In the genomic region with DNA sequence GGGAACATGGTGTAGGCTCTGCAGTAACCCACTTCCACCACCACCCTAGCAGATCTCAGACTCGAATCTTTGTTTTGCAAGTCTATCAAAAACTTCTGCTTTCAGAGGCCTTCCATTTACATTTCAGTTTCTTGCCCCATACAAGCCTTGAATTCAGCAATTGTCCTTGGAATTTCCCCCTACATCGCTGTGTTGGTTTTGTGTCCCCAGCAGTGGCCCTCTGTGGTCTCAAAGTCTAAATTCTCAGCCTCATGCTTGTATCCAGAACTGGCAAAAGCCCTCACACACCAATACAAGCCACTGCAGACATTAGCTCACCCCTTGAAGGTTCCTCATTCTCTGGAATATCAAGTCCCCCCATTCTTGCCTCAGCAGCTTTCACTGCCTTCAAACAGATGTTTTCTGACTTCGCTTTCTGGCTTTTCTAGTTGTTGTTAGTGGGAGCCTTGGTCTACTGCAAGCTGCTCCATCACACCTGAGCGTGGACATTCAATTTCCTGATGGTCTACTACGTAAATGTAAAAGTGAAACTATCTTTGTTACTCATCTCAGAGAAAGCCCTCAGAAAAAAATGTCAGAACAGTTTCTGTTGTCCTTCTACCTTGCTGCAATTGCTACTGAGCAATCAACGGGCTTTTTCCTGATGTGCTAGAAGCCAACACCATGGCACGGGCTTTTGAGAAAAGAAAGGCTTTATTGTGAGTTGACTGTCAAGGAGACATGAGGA, we compare ENCODE assay signal across 1 cellular context.
TF ChIP-seq lines count a peak whose summit lies in the region.

No MANE protein-coding gene starts in this region.

TF ChIP-seq in GM23338, 12 proteins besides CTCF, POLR2A, EP300 and RAD21 (continued from another document):
- TF ChIP-seq, protein P1, sequence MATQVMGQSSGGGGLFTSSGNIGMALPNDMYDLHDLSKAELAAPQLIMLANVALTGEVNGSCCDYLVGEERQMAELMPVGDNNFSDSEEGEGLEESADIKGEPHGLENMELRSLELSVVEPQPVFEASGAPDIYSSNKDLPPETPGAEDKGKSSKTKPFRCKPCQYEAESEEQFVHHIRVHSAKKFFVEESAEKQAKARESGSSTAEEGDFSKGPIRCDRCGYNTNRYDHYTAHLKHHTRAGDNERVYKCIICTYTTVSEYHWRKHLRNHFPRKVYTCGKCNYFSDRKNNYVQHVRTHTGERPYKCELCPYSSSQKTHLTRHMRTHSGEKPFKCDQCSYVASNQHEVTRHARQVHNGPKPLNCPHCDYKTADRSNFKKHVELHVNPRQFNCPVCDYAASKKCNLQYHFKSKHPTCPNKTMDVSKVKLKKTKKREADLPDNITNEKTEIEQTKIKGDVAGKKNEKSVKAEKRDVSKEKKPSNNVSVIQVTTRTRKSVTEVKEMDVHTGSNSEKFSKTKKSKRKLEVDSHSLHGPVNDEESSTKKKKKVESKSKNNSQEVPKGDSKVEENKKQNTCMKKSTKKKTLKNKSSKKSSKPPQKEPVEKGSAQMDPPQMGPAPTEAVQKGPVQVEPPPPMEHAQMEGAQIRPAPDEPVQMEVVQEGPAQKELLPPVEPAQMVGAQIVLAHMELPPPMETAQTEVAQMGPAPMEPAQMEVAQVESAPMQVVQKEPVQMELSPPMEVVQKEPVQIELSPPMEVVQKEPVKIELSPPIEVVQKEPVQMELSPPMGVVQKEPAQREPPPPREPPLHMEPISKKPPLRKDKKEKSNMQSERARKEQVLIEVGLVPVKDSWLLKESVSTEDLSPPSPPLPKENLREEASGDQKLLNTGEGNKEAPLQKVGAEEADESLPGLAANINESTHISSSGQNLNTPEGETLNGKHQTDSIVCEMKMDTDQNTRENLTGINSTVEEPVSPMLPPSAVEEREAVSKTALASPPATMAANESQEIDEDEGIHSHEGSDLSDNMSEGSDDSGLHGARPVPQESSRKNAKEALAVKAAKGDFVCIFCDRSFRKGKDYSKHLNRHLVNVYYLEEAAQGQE (IDR thresholded peaks at IDR 0.05; ENCODE audit: unreplicated experiment): no peak
- TF ChIP-seq JUNB (IDR thresholded peaks at IDR 0.05; ENCODE audit: unreplicated experiment): no peak
- TF ChIP-seq STAT1 (IDR thresholded peaks at IDR 0.05; ENCODE audit: unreplicated experiment): no peak
